ENCODE assay signal across 18 cellular contexts in the genomic region with DNA sequence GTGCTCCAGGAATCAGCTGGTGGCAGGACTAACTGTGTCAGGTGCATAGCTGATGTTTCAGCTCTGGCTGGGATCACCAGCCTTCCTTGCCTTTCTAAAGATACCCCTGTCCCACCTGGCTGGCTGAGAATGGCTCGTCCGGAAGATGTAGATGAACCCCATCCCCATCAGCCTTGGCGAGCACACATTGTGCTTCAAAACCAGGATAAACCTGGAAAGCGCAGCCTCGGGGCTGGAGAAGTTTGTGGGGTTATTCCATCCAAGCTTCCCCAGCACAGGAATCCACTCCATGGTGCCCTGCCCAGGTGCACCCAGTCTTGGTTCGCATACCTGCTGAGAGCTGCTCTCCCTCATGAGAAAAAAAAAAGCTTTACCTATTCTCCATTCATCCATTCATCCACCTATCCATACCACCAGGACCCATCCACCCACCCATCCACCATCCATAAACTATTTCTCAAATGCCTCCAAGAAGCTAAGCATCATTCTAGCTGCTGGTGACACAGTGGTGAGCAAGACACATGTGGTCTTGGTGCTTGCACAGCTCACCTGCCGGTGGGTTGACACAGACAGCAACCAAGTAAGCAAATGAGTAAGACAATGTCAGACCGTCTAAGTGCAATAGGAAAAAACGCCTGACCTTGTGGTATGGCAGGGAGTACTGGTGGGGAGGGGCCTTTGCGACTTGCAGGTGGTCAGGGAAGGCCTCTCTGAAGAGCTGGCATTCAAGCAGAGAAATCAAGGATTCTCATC.
A peak's percentile ranks its signal among the peaks of the same experiment; 100 is the strongest.
DNase-seq lines count a peak whose midpoint lies in the region; ATAC-seq, FAIRE-seq and TF ChIP-seq lines count a peak whose summit lies in the region.
"Had no signal": no experiment of that assay in that cellular context is flagged by ENCODE, and none has a peak within 500 bp of the region (broad histone marks: within the 10 kb centered on the region; RNA-seq: fewer than 3 reads in every experiment).

No MANE protein-coding gene starts in this region.

- no peaks in the 10 kb centered on the region for H3K4me1 Mint-ChIP-seq in activated naive CD4-positive, alpha-beta T cell treated with anti-CD3 and anti-CD28 coated beads, Interleukin-2, amount 10 ng/mL, durations not matched to agents 7 days and 5 days
- no peaks in the 10 kb centered on the region for H3K4me1 Mint-ChIP-seq in activated naive CD4-positive, alpha-beta T cell treated with anti-CD3 and anti-CD28 coated beads for 36 hours (ENCODE audit: low read depth)
- H3K4me1 Mint-ChIP-seq in stimulated activated effector memory CD8-positive, alpha-beta T cell treated with anti-CD3 and anti-CD28 coated beads, Interleukin-12 subunit alpha, Interleukin-12 subunit beta, amount 100 ng/mL, for 72 hours = peaks cover 37% of the 10 kb centered on the region

- no peaks in the 10 kb centered on the region for H3K36me3 Mint-ChIP-seq in activated naive CD4-positive, alpha-beta T cell treated with anti-CD3 and anti-CD28 coated beads, Interleukin-2, amount 10 ng/mL, durations not matched to agents 7 days and 5 days
- no peaks in the 10 kb centered on the region for H3K36me3 Mint-ChIP-seq in activated naive CD4-positive, alpha-beta T cell treated with anti-CD3 and anti-CD28 coated beads for 36 hours (ENCODE audit: low read depth)
- no peaks in the 10 kb centered on the region for H3K36me3 Mint-ChIP-seq in stimulated activated effector memory CD8-positive, alpha-beta T cell treated with anti-CD3 and anti-CD28 coated beads, Interleukin-12 subunit alpha, Interleukin-12 subunit beta, amount 100 ng/mL, for 72 hours

- peak; percentile 47 for ATAC-seq in foreskin keratinocyte
- ATAC-seq in stimulated activated effector memory CD8-positive, alpha-beta T cell treated with anti-CD3 and anti-CD28 coated beads, Interleukin-12 subunit alpha, Interleukin-12 subunit beta, amount 100 ng/mL, for 72 hours = peak; percentile 83
- ATAC-seq in GM19397 (IDR thresholded peaks at IDR 0.05; ENCODE audit: unreplicated experiment) = no peak

- H3K9me3 ChIP-seq in Peyer's patch = no peaks in the 10 kb centered on the region
- H3K9me3 ChIP-seq: Caco-2, esophagus squamous epithelium, prostate gland, SK-N-SH, thyroid gland had no signal

- H3K4me3 ChIP-seq in Peyer's patch = no peak overlapping the region
- H3K4me3 ChIP-seq: esophagus squamous epithelium, prostate gland, thyroid gland had no signal

- DNase-seq in activated naive CD4-positive, alpha-beta T cell treated with anti-CD3 and anti-CD28 coated beads, Interleukin-2, amount 10 ng/mL, durations not matched to agents 7 days and 5 days = peak; percentile 16
- no peak for DNase-seq in activated naive CD4-positive, alpha-beta T cell treated with anti-CD3 and anti-CD28 coated beads for 36 hours
- DNase-seq in Peyer's patch (peak in 2 of 3 donors; percentile 28 to 32), foreskin keratinocyte (no peak), NCI-H82 (lab: John Stamatoyannopoulos, UW) (no peak), D721Med (ENCODE audit: insufficient read length, low spot score) (no peak)
- DNase-seq in stimulated activated effector memory CD8-positive, alpha-beta T cell treated with anti-CD3 and anti-CD28 coated beads, Interleukin-12 subunit alpha, Interleukin-12 subunit beta, amount 100 ng/mL, for 72 hours (ENCODE audit: low spot score in 2 of 2) = no peak
- DNase-seq: esophagus squamous epithelium, HFFc6, KBM-7, NCI-H1417 treated with DMSO at 0.1 percent for 48 hours, NCI-H345, thyroid gland had no signal

- no peak for FAIRE-seq in D721Med (lab: Jason Lieb, UNC)
- FAIRE-seq: G401.6 had no signal

- peaks cover 1% of the 10 kb centered on the region for H3K27me3 Mint-ChIP-seq in activated naive CD4-positive, alpha-beta T cell treated with anti-CD3 and anti-CD28 coated beads, Interleukin-2, amount 10 ng/mL, durations not matched to agents 7 days and 5 days
- no peaks in the 10 kb centered on the region for H3K27me3 Mint-ChIP-seq in activated naive CD4-positive, alpha-beta T cell treated with anti-CD3 and anti-CD28 coated beads for 36 hours (ENCODE audit: low read depth)

- no peaks in the 10 kb centered on the region for H3K9me3 Mint-ChIP-seq in activated naive CD4-positive, alpha-beta T cell treated with anti-CD3 and anti-CD28 coated beads, Interleukin-2, amount 10 ng/mL, durations not matched to agents 7 days and 5 days
- H3K9me3 Mint-ChIP-seq in activated naive CD4-positive, alpha-beta T cell treated with anti-CD3 and anti-CD28 coated beads for 36 hours = no peaks in the 10 kb centered on the region
- H3K9me3 Mint-ChIP-seq in stimulated activated effector memory CD8-positive, alpha-beta T cell treated with anti-CD3 and anti-CD28 coated beads, Interleukin-12 subunit alpha, Interleukin-12 subunit beta, amount 100 ng/mL, for 72 hours = peaks cover 5% of the 10 kb centered on the region
- H3K9me3 Mint-ChIP-seq: HFFc6 had no signal

- no peak overlapping the region for H3K27ac Mint-ChIP-seq in activated naive CD4-positive, alpha-beta T cell treated with anti-CD3 and anti-CD28 coated beads, Interleukin-2, amount 10 ng/mL, durations not matched to agents 7 days and 5 days
- H3K27ac Mint-ChIP-seq in activated naive CD4-positive, alpha-beta T cell treated with anti-CD3 and anti-CD28 coated beads for 36 hours = no peak overlapping the region
- peak overlapping the region; percentile 87 for H3K27ac Mint-ChIP-seq in stimulated activated effector memory CD8-positive, alpha-beta T cell treated with anti-CD3 and anti-CD28 coated beads, Interleukin-12 subunit alpha, Interleukin-12 subunit beta, amount 100 ng/mL, for 72 hours
- H3K27ac Mint-ChIP-seq: HFFc6 had no signal

- TF ChIP-seq CTCF in Peyer's patch (IDR thresholded peaks at IDR 0.05) (no peak), foreskin keratinocyte (conservative IDR thresholded peaks at IDR 0.05) (no peak), D721Med (IDR thresholded peaks at IDR 0.05; ENCODE audit: insufficient read depth, missing control alignments) (no peak)

- H3K27me3 ChIP-seq in Peyer's patch (no peaks in the 10 kb centered on the region), foreskin keratinocyte (peaks cover 2% of the 10 kb centered on the region)
- H3K27me3 ChIP-seq: esophagus squamous epithelium, thyroid gland had no signal

- no peak overlapping the region for H3K4me3 Mint-ChIP-seq in activated naive CD4-positive, alpha-beta T cell treated with anti-CD3 and anti-CD28 coated beads, Interleukin-2, amount 10 ng/mL, durations not matched to agents 7 days and 5 days
- H3K4me3 Mint-ChIP-seq in activated naive CD4-positive, alpha-beta T cell treated with anti-CD3 and anti-CD28 coated beads for 36 hours = no peak overlapping the region
- no peak overlapping the region for H3K4me3 Mint-ChIP-seq in stimulated activated effector memory CD8-positive, alpha-beta T cell treated with anti-CD3 and anti-CD28 coated beads, Interleukin-12 subunit alpha, Interleukin-12 subunit beta, amount 100 ng/mL, for 72 hours
- H3K4me3 Mint-ChIP-seq: HFFc6 had no signal

- TF ChIP-seq POLR2A in Peyer's patch (IDR thresholded peaks at IDR 0.05) = no peak

- CTCF ChIA-PET in activated naive CD4-positive, alpha-beta T cell treated with anti-CD3 and anti-CD28 coated beads, Interleukin-2, amount 10 ng/mL, durations not matched to agents 7 days and 5 days (lab: Charles Lee) = no interaction called here
- CTCF ChIA-PET in activated naive CD4-positive, alpha-beta T cell treated with anti-CD3 and anti-CD28 coated beads for 36 hours (lab: Charles Lee) = no interaction called here

- intact Hi-C loops in activated naive CD4-positive, alpha-beta T cell treated with anti-CD3 and anti-CD28 coated beads for 36 hours (cut with micrococcal nuclease) = no loop called here

- H3K27ac ChIP-seq in Peyer's patch (no peak overlapping the region), foreskin keratinocyte (no peak overlapping the region)
- H3K27ac ChIP-seq: esophagus squamous epithelium, prostate gland, thyroid gland had no signal

- no peaks in the 10 kb centered on the region for H3K4me1 ChIP-seq in Peyer's patch
- no peaks in the 10 kb centered on the region for H3K4me1 ChIP-seq in foreskin keratinocyte
- H3K4me1 ChIP-seq: Caco-2, esophagus squamous epithelium, prostate gland, thyroid gland had no signal

- H3K36me3 ChIP-seq in Peyer's patch = no peaks in the 10 kb centered on the region
- H3K36me3 ChIP-seq: esophagus squamous epithelium, prostate gland, thyroid gland had no signal

Comparison
In these comparisons a context has a peak if more than half of its experiments do, and no peak if none do; other contexts are left out.
1. DNase-seq: peak in activated naive CD4-positive, alpha-beta T cell treated with anti-CD3 and anti-CD28 coated beads, Interleukin-2, amount 10 ng/mL, durations not matched to agents 7 days and 5 days (single experiment) and Peyer's patch (2 of 3); none in activated naive CD4-positive, alpha-beta T cell treated with anti-CD3 and anti-CD28 coated beads for 36 hours (single experiment), foreskin keratinocyte (0 of 2), stimulated activated effector memory CD8-positive, alpha-beta T cell treated with anti-CD3 and anti-CD28 coated beads, Interleukin-12 subunit alpha, Interleukin-12 subunit beta, amount 100 ng/mL, for 72 hours (0 of 2), NCI-H82 (single experiment) and D721Med (single experiment).